20 cellular contexts compared by ENCODE assay signal in genomic region chr21:39169906-39170305, GRCh38. TPM values are rescaled to one million over a fixed set of nuclear protein-coding genes. Genes with fewer than 3 reads are reported as not detected.
DNase-seq lines count a peak whose midpoint lies in the region; ATAC-seq, FAIRE-seq and TF ChIP-seq lines count a peak whose summit lies in the region.
"Had no signal": no experiment of that assay in that cellular context is flagged by ENCODE, and none has a peak within 500 bp of the region (broad histone marks: within the 10 kb centered on the region; RNA-seq: fewer than 3 reads in every experiment).

No MANE protein-coding gene starts in this region.

- no peak for FAIRE-seq in HepG2 (lab: Jason Lieb, UNC)
- FAIRE-seq: A549, D721Med, G401.6, GM12891, GM19239 had no signal

- H3K4me1 ChIP-seq in HepG2 (ENCODE audit: insufficient read depth, low read length) = no peaks in the 10 kb centered on the region
- H3K4me1 ChIP-seq in right lobe of liver = peaks cover 0 to 5% (median 0%) of the 10 kb centered on the region in 4 donors
- H3K4me1 ChIP-seq in suprapubic skin = no peaks in the 10 kb centered on the region
- H3K4me1 ChIP-seq: A549, Caco-2 had no signal

- no peaks in the 10 kb centered on the region for H3K27me3 ChIP-seq in HepG2 (ENCODE audit: control insufficient read depth in 1 of 2, insufficient read depth in 2 of 2, low read length in 2 of 2)
- no peaks in the 10 kb centered on the region for H3K27me3 ChIP-seq in right lobe of liver
- H3K27me3 ChIP-seq in suprapubic skin = no peaks in the 10 kb centered on the region
- H3K27me3 ChIP-seq: BLaER1 treated with 17β-estradiol and CSF1 and Interleukin-3, amounts not matched to agents 10 nM and 100 nM had no signal

- no peak overlapping the region for H3K4me3 ChIP-seq in HepG2 (replicated peaks in 1 of 3; ENCODE audit: insufficient read depth in 1 of 3, low read depth in 2 of 3, low read length in 3 of 3)
- no peak overlapping the region for H3K4me3 ChIP-seq in right lobe of liver
- H3K4me3 ChIP-seq in suprapubic skin = no peak overlapping the region
- H3K4me3 ChIP-seq: A549; BLaER1 treated with 17β-estradiol and CSF1 and Interleukin-3, amounts not matched to agents 10 nM and 100 nM had no signal

- TF ChIP-seq POLR2A in HepG2 (IDR thresholded peaks at IDR 0.05; ENCODE audit: insufficient read depth in 1 of 2, low read depth in 2 of 2, low read length in 2 of 2) (0 out of 4 replicates have a peak, but pooled peaks of 1 of the 2 experiments have one; percentile 9), right lobe of liver (IDR thresholded peaks at IDR 0.05) (no peak), suprapubic skin (IDR thresholded peaks at IDR 0.05) (no peak)

- no peak overlapping the region for H3K4me2 ChIP-seq in HepG2 (ENCODE audit: low read depth, low read length)
- H3K4me2 ChIP-seq: A549 had no signal

- TF ChIP-seq CTCF in HepG2 (CRISPR knock-in tag; IDR thresholded peaks at IDR 0.05) (no peak), right lobe of liver (IDR thresholded peaks at IDR 0.05) (no peak), suprapubic skin (IDR thresholded peaks at IDR 0.05) (no peak)

- 0 out of 2 replicates have a peak, but pooled peaks cover 2% of the 10 kb centered on the region for H4K20me1 ChIP-seq in HepG2 (ENCODE audit: insufficient read depth, low read length)

- POLR2A ChIA-PET in HepG2 (lab: Yijun Ruan, JAX) = no interaction called here

- CTCF ChIA-PET in HepG2 (lab: Yijun Ruan, JAX; ENCODE audit: low intra/inter-chr PET ratio, low total read pairs) = no interaction called here

- H3K9ac ChIP-seq in HepG2 (ENCODE audit: insufficient read depth, low read depth, low read length) = no peak overlapping the region
- H3K9ac ChIP-seq: BLaER1 treated with 17β-estradiol and CSF1 and Interleukin-3, amounts not matched to agents 10 nM and 100 nM had no signal

- peaks cover 8 to 30% of the 10 kb centered on the region in 2 experiments; a peak in 4 of 5 replicates for H3K36me3 ChIP-seq in HepG2 (replicated peaks in 1 of 2; ENCODE audit: control insufficient read depth in 1 of 2, insufficient read depth in 2 of 2, low read length in 2 of 2)
- H3K36me3 ChIP-seq in right lobe of liver = peaks cover 0 to 9% (median 4%) of the 10 kb centered on the region in 4 donors
- H3K36me3 ChIP-seq in suprapubic skin = peaks cover 17% of the 10 kb centered on the region

- 95% methylated on average over 5 of the region's 5 CpGs for WGBS in HepG2 (ENCODE audit: low lambda C conversion rate)
- WGBS in right lobe of liver (ENCODE audit: insufficient coverage, low coverage, low lambda C conversion rate, missing lambda C conversion rate) = 96% methylated on average over 5 of the region's 5 CpGs
- WGBS in suprapubic skin = 94% methylated on average over 5 of the region's 5 CpGs

- no peak for DNase-seq in HepG2 (ENCODE audit: low spot score)
- no peak for DNase-seq in right lobe of liver
- DNase-seq in left colon = no peak
- no peak for DNase-seq in suprapubic skin (ENCODE audit: low spot score in 2 of 2)
- DNase-seq in OCI-M1 (lab: John Stamatoyannopoulos, UW) = no peak
- DNase-seq: AML-193; Caco-2; Calu3; CD4-positive, alpha-beta T cell; CD8-positive, alpha-beta T cell; DMS79 treated with DMSO at 0.1 percent for 48 hours; GF-D8 had no signal

- no TSS peak for BruUV-seq in HepG2 (replicated peaks; lab: Mats Ljungman, UMichigan)

- intact Hi-C loops in HepG2 (cut with micrococcal nuclease; ENCODE audit: unreplicated experiment) (no loop called here), right lobe of liver (cut with DNase I) (no loop called here), left colon (cut with DNase I, micrococcal nuclease) (no loop called here)

- 0 out of 3 replicates have a peak, but pooled peaks have one; percentile 17 for ATAC-seq in HepG2
- no peak for ATAC-seq in right lobe of liver
- peak; percentile 78 for ATAC-seq in left colon
- ATAC-seq: A549; CD8-positive, alpha-beta T cell had no signal

- H2AFZ ChIP-seq in HepG2 (ENCODE audit: low read length) = no peak overlapping the region

- H3K27ac ChIP-seq in HepG2 (ENCODE audit: extremely low read length, insufficient read depth, low read length) (no peak overlapping the region), right lobe of liver (no peak overlapping the region), suprapubic skin (no peak overlapping the region)
- H3K27ac ChIP-seq: 22Rv1; A549; BLaER1 treated with 17β-estradiol and CSF1 and Interleukin-3, amounts not matched to agents 10 nM and 100 nM; C4-2B had no signal

- peaks cover 2% of the 10 kb centered on the region for H3K9me3 ChIP-seq in HepG2 (ENCODE audit: low read length)
- no peaks in the 10 kb centered on the region for H3K9me3 ChIP-seq in right lobe of liver
- no peaks in the 10 kb centered on the region for H3K9me3 ChIP-seq in suprapubic skin

- no peaks in the 10 kb centered on the region for H3K79me2 ChIP-seq in HepG2 (ENCODE audit: insufficient read depth, low read length)

- in situ Hi-C loops in HepG2 (cut with HindIII; ENCODE audit: extremely low pct_ligation_motif_present, low pct_unique_long_range_greater_than_20kb) = no loop called here

- no peak for TF ChIP-seq EP300 in HepG2 (IDR thresholded peaks at IDR 0.05; ENCODE audit: low read depth in 2 of 2, low read length in 2 of 2)
- TF ChIP-seq EP300 in HepG2 (CRISPR knock-in tag; IDR thresholded peaks at IDR 0.05; ENCODE audit: borderline replicate concordance) = no peak
- TF ChIP-seq EP300 in suprapubic skin (IDR thresholded peaks at IDR 0.05) = no peak

- no peak for TF ChIP-seq RAD21 in HepG2 (CRISPR knock-in tag; IDR thresholded peaks at IDR 0.05)

TF ChIP-seq in HepG2, 621 proteins besides CTCF, POLR2A, EP300 and RAD21:
- TF ChIP-seq ZNF709 (CRISPR knock-in tag; IDR thresholded peaks at IDR 0.05) = no peak
- TF ChIP-seq IKZF1 (IDR thresholded peaks at IDR 0.05) = no peak
- no peak for TF ChIP-seq ERF (CRISPR knock-in tag; IDR thresholded peaks at IDR 0.05)
- TF ChIP-seq, protein P1, sequence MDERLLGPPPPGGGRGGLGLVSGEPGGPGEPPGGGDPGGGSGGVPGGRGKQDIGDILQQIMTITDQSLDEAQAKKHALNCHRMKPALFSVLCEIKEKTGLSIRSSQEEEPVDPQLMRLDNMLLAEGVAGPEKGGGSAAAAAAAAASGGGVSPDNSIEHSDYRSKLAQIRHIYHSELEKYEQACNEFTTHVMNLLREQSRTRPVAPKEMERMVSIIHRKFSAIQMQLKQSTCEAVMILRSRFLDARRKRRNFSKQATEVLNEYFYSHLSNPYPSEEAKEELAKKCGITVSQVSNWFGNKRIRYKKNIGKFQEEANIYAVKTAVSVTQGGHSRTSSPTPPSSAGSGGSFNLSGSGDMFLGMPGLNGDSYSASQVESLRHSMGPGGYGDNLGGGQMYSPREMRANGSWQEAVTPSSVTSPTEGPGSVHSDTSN (CRISPR knock-in tag; IDR thresholded peaks at IDR 0.05) = no peak
- no peak for TF ChIP-seq FUBP1 (CRISPR knock-in tag; IDR thresholded peaks at IDR 0.05; ENCODE audit: borderline replicate concordance)
- TF ChIP-seq ZNF292 (CRISPR knock-in tag; IDR thresholded peaks at IDR 0.05; ENCODE audit: borderline replicate concordance, low read depth) = no peak
- TF ChIP-seq ZSCAN30 (CRISPR knock-in tag; IDR thresholded peaks at IDR 0.05) = no peak
TF ChIP-seq in HepG2: peak in this region for 0.

RNA-seq across cellular contexts. Expression of gene PSMG1, which starts 13.3 kb away (rescaled TPM):
- total RNA-seq in HepG2 (2016; rRNA removed; fragmentation: Illumina TruSeq; extraction: Trizol) (173 and 184 TPM in 2 replicates), right lobe of liver (10 to 100 TPM; 17.1 to 32.4 (median 26.0) TPM), left colon (10 to 100 TPM; 31.8 to 40.6 TPM), suprapubic skin (10 to 100 TPM; 22.5 to 33.4 (median 28.1) TPM)
- total RNA-seq in HepG2 (2016; cell fraction: cytosol; rRNA removed; fragmentation: Illumina TruSeq; extraction: Trizol; ENCODE audit: low read depth) = 63.4 and 63.6 TPM in 2 replicates
- total RNA-seq in HepG2 (2016; cell fraction: insoluble cytoplasmic fraction; rRNA removed; fragmentation: Illumina TruSeq; extraction: Trizol) = 173 and 194 TPM in 2 replicates
- total RNA-seq in HepG2 (2016; cell fraction: membrane; rRNA removed; fragmentation: Illumina TruSeq; extraction: Trizol) = 86.8 and 90.7 TPM in 2 replicates
- 72.7 and 90.4 TPM in 2 replicates for total RNA-seq in HepG2 (2016; cell fraction: nucleus; rRNA removed; fragmentation: Illumina TruSeq; extraction: Trizol)
- 48.0 and 63.6 TPM in 2 replicates for polyA plus RNA-seq in HepG2 (2011; rRNA removed)
- polyA plus RNA-seq in HepG2 (2011; cell fraction: cytosol; rRNA removed) = 34.3 and 49.4 TPM in 2 replicates
- 15.8 and 21.3 TPM in 2 replicates for polyA plus RNA-seq in HepG2 (2011; cell fraction: nucleus; rRNA removed)
- polyA plus RNA-seq in HepG2 (2012) = 53.0 and 76.8 TPM in 2 replicates
- 55.8 and 70.6 TPM in 2 replicates for polyA plus RNA-seq in HepG2 (2016; cell fraction: cytosol; fragmentation: Illumina TruSeq; extraction: Trizol; ENCODE audit: low read depth)
- 206 and 228 TPM in 2 replicates for polyA plus RNA-seq in HepG2 (2016; cell fraction: insoluble cytoplasmic fraction; fragmentation: Illumina TruSeq; extraction: Trizol; ENCODE audit: low read depth)
- 73.9 and 74.0 TPM in 2 replicates for polyA plus RNA-seq in HepG2 (2016; cell fraction: membrane; fragmentation: Illumina TruSeq; extraction: Trizol; ENCODE audit: low read depth)
- 139 and 145 TPM in 2 replicates for polyA plus RNA-seq in HepG2 (2016; cell fraction: nucleus; fragmentation: Illumina TruSeq; extraction: Trizol; ENCODE audit: insufficient read depth, low read depth)
- polyA minus RNA-seq in HepG2 (2011; rRNA and poly(A)+ RNA removed; ENCODE audit: low replicate concordance) = 9.2 and 15.6 TPM in 2 replicates
- polyA minus RNA-seq in HepG2 (2011; cell fraction: cytosol; rRNA and poly(A)+ RNA removed) = 19.7 and 23.0 TPM in 2 replicates
- 33.6 and 41.3 TPM in 2 replicates for polyA minus RNA-seq in HepG2 (2011; cell fraction: nucleus; rRNA and poly(A)+ RNA removed)

Comparison
In these comparisons a context has a peak if more than half of its experiments do, and no peak if none do; other contexts are left out.
1. ATAC-seq: peak in HepG2 (single experiment) and left colon (single experiment); none in right lobe of liver (0 of 4).